In the genomic region with DNA sequence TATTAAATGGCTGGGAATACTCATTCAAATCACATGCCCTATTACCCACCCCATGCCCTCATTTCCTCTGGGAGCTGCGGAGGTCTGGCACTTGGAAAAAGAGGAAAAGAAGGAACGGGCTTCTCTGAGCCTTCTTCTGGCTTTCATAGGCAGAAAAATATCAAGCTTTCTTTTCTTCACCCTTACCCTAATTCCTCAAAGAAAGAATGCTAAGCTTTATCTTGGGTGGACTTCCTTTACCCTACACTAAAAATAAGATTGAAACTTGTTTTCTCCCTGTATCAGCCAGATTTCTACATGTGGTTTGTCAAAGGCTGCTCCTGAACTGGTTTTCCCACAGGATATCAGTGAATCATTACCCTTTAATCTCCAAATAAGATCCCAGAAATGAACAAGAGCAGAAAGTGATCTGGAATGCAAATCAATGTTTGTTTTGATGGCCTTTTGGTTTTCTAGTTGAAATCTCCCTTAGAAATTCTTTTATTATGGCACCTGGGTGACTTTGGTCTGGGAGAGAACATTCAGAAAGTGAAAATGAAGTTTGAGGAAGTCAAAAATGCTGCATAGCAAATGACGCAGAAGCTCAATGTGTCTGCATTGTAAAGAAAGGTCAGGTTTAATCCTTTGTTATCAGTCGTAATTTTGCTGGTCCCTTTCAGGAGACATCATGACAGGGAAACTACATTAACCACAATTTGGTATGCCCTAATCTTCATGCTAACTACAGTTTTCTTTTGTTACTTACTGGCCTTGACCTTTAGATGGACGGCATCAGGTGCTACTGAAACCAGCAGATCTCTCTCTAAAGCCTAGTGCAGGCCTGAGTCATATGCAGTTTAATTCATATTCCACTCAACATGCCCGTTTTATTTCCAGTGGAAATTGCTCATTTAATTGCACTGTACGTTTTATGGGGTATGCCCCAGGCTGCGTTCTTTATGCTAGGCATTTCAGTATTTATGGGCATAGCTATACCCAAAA, we compare ENCODE assay signal across 1 cellular context.
TF ChIP-seq lines count a peak whose summit lies in the region.

No MANE protein-coding gene starts in this region.

TF ChIP-seq in HepG2, 621 proteins besides CTCF, POLR2A, EP300 and RAD21 (continued from another document and continues in another):
- TF ChIP-seq, protein P1, sequence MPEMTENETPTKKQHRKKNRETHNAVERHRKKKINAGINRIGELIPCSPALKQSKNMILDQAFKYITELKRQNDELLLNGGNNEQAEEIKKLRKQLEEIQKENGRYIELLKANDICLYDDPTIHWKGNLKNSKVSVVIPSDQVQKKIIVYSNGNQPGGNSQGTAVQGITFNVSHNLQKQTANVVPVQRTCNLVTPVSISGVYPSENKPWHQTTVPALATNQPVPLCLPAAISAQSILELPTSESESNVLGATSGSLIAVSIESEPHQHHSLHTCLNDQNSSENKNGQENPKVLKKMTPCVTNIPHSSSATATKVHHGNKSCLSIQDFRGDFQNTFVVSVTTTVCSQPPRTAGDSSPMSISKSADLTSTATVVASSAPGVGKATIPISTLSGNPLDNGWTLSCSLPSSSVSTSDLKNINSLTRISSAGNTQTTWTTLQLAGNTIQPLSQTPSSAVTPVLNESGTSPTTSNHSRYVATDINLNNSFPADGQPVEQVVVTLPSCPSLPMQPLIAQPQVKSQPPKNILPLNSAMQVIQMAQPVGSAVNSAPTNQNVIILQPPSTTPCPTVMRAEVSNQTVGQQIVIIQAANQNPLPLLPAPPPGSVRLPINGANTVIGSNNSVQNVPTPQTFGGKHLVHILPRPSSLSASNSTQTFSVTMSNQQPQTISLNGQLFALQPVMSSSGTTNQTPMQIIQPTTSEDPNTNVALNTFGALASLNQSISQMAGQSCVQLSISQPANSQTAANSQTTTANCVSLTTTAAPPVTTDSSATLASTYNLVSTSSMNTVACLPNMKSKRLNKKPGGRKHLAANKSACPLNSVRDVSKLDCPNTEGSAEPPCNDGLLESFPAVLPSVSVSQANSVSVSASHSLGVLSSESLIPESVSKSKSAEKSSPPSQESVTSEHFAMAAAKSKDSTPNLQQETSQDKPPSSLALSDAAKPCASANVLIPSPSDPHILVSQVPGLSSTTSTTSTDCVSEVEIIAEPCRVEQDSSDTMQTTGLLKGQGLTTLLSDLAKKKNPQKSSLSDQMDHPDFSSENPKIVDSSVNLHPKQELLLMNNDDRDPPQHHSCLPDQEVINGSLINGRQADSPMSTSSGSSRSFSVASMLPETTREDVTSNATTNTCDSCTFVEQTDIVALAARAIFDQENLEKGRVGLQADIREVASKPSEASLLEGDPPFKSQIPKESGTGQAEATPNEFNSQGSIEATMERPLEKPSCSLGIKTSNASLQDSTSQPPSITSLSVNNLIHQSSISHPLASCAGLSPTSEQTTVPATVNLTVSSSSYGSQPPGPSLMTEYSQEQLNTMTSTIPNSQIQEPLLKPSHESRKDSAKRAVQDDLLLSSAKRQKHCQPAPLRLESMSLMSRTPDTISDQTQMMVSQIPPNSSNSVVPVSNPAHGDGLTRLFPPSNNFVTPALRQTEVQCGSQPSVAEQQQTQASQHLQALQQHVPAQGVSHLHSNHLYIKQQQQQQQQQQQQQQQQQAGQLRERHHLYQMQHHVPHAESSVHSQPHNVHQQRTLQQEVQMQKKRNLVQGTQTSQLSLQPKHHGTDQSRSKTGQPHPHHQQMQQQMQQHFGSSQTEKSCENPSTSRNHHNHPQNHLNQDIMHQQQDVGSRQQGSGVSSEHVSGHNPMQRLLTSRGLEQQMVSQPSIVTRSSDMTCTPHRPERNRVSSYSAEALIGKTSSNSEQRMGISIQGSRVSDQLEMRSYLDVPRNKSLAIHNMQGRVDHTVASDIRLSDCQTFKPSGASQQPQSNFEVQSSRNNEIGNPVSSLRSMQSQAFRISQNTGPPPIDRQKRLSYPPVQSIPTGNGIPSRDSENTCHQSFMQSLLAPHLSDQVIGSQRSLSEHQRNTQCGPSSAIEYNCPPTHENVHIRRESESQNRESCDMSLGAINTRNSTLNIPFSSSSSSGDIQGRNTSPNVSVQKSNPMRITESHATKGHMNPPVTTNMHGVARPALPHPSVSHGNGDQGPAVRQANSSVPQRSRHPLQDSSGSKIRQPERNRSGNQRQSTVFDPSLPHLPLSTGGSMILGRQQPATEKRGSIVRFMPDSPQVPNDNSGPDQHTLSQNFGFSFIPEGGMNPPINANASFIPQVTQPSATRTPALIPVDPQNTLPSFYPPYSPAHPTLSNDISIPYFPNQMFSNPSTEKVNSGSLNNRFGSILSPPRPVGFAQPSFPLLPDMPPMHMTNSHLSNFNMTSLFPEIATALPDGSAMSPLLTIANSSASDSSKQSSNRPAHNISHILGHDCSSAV (CRISPR knock-in tag; IDR thresholded peaks at IDR 0.05; ENCODE audit: borderline replicate concordance): no peak
- TF ChIP-seq, protein P2, sequence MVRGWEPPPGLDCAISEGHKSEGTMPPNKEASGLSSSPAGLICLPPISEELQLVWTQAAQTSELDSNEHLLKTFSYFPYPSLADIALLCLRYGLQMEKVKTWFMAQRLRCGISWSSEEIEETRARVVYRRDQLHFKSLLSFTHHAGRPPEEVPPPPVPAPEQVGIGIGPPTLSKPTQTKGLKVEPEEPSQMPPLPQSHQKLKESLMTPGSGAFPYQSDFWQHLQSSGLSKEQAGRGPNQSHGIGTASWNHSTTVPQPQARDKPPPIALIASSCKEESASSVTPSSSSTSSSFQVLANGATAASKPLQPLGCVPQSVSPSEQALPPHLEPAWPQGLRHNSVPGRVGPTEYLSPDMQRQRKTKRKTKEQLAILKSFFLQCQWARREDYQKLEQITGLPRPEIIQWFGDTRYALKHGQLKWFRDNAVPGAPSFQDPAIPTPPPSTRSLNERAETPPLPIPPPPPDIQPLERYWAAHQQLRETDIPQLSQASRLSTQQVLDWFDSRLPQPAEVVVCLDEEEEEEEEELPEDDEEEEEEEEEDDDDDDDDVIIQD (CRISPR knock-in tag; IDR thresholded peaks at IDR 0.05; ENCODE audit: low read depth): peak; percentile 32; the same call in 1 of the 2 replicates
- no peak for TF ChIP-seq XBP1 (CRISPR knock-in tag; IDR thresholded peaks at IDR 0.05)
- TF ChIP-seq, protein P3, sequence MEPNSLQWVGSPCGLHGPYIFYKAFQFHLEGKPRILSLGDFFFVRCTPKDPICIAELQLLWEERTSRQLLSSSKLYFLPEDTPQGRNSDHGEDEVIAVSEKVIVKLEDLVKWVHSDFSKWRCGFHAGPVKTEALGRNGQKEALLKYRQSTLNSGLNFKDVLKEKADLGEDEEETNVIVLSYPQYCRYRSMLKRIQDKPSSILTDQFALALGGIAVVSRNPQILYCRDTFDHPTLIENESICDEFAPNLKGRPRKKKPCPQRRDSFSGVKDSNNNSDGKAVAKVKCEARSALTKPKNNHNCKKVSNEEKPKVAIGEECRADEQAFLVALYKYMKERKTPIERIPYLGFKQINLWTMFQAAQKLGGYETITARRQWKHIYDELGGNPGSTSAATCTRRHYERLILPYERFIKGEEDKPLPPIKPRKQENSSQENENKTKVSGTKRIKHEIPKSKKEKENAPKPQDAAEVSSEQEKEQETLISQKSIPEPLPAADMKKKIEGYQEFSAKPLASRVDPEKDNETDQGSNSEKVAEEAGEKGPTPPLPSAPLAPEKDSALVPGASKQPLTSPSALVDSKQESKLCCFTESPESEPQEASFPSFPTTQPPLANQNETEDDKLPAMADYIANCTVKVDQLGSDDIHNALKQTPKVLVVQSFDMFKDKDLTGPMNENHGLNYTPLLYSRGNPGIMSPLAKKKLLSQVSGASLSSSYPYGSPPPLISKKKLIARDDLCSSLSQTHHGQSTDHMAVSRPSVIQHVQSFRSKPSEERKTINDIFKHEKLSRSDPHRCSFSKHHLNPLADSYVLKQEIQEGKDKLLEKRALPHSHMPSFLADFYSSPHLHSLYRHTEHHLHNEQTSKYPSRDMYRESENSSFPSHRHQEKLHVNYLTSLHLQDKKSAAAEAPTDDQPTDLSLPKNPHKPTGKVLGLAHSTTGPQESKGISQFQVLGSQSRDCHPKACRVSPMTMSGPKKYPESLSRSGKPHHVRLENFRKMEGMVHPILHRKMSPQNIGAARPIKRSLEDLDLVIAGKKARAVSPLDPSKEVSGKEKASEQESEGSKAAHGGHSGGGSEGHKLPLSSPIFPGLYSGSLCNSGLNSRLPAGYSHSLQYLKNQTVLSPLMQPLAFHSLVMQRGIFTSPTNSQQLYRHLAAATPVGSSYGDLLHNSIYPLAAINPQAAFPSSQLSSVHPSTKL (CRISPR knock-in tag; IDR thresholded peaks at IDR 0.05): peak; percentile 86
- TF ChIP-seq ZZZ3 (CRISPR knock-in tag; IDR thresholded peaks at IDR 0.05; ENCODE audit: borderline replicate concordance): no peak
- no peak for TF ChIP-seq MEF2D (CRISPR knock-in tag; IDR thresholded peaks at IDR 0.05)
- TF ChIP-seq, protein P4, sequence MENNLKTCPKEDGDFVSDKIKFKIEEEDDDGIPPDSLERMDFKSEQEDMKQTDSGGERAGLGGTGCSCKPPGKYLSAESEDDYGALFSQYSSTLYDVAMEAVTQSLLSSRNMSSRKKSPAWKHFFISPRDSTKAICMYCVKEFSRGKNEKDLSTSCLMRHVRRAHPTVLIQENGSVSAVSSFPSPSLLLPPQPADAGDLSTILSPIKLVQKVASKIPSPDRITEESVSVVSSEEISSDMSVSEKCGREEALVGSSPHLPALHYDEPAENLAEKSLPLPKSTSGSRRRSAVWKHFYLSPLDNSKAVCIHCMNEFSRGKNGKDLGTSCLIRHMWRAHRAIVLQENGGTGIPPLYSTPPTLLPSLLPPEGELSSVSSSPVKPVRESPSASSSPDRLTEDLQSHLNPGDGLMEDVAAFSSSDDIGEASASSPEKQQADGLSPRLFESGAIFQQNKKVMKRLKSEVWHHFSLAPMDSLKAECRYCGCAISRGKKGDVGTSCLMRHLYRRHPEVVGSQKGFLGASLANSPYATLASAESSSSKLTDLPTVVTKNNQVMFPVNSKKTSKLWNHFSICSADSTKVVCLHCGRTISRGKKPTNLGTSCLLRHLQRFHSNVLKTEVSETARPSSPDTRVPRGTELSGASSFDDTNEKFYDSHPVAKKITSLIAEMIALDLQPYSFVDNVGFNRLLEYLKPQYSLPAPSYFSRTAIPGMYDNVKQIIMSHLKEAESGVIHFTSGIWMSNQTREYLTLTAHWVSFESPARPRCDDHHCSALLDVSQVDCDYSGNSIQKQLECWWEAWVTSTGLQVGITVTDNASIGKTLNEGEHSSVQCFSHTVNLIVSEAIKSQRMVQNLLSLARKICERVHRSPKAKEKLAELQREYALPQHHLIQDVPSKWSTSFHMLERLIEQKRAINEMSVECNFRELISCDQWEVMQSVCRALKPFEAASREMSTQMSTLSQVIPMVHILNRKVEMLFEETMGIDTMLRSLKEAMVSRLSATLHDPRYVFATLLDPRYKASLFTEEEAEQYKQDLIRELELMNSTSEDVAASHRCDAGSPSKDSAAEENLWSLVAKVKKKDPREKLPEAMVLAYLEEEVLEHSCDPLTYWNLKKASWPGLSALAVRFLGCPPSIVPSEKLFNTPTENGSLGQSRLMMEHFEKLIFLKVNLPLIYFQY (CRISPR knock-in tag; IDR thresholded peaks at IDR 0.05; ENCODE audit: borderline replicate concordance): no peak
- TF ChIP-seq NFKBIZ (CRISPR knock-in tag; IDR thresholded peaks at IDR 0.05): no peak
- TF ChIP-seq ZNF766 (CRISPR knock-in tag; IDR thresholded peaks at IDR 0.05; ENCODE audit: borderline replicate concordance): no peak
- TF ChIP-seq, protein P5, sequence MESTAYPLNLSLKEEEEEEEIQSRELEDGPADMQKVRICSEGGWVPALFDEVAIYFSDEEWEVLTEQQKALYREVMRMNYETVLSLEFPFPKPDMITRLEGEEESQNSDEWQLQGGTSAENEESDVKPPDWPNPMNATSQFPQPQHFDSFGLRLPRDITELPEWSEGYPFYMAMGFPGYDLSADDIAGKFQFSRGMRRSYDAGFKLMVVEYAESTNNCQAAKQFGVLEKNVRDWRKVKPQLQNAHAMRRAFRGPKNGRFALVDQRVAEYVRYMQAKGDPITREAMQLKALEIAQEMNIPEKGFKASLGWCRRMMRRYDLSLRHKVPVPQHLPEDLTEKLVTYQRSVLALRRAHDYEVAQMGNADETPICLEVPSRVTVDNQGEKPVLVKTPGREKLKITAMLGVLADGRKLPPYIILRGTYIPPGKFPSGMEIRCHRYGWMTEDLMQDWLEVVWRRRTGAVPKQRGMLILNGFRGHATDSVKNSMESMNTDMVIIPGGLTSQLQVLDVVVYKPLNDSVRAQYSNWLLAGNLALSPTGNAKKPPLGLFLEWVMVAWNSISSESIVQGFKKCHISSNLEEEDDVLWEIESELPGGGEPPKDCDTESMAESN (CRISPR knock-in tag; conservative IDR thresholded peaks at IDR 0.05): no peak
- no peak for TF ChIP-seq ZNF563 (CRISPR knock-in tag; IDR thresholded peaks at IDR 0.05)
- no peak for TF ChIP-seq TOE1 (CRISPR knock-in tag; IDR thresholded peaks at IDR 0.05)
- peak; percentile 96 for TF ChIP-seq RARA (CRISPR knock-in tag; IDR thresholded peaks at IDR 0.05)
- no peak for TF ChIP-seq ZNF879 (CRISPR knock-in tag; IDR thresholded peaks at IDR 0.05)
- TF ChIP-seq KDM2A (CRISPR knock-in tag; IDR thresholded peaks at IDR 0.05; ENCODE audit: borderline replicate concordance, low read depth): no peak
- no peak for TF ChIP-seq DPF2 (CRISPR knock-in tag; IDR thresholded peaks at IDR 0.05; ENCODE audit: borderline replicate concordance, low read depth)
- TF ChIP-seq, protein P6, sequence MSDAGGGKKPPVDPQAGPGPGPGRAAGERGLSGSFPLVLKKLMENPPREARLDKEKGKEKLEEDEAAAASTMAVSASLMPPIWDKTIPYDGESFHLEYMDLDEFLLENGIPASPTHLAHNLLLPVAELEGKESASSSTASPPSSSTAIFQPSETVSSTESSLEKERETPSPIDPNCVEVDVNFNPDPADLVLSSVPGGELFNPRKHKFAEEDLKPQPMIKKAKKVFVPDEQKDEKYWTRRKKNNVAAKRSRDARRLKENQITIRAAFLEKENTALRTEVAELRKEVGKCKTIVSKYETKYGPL (CRISPR knock-in tag; IDR thresholded peaks at IDR 0.05): no peak
- peak; percentile 35; the same call in 1 of the 2 replicates for TF ChIP-seq IRF2 (CRISPR knock-in tag; IDR thresholded peaks at IDR 0.05)
- no peak for TF ChIP-seq ZBTB3 (CRISPR knock-in tag; IDR thresholded peaks at IDR 0.05; ENCODE audit: borderline replicate concordance, low read depth)
- TF ChIP-seq, protein P7, sequence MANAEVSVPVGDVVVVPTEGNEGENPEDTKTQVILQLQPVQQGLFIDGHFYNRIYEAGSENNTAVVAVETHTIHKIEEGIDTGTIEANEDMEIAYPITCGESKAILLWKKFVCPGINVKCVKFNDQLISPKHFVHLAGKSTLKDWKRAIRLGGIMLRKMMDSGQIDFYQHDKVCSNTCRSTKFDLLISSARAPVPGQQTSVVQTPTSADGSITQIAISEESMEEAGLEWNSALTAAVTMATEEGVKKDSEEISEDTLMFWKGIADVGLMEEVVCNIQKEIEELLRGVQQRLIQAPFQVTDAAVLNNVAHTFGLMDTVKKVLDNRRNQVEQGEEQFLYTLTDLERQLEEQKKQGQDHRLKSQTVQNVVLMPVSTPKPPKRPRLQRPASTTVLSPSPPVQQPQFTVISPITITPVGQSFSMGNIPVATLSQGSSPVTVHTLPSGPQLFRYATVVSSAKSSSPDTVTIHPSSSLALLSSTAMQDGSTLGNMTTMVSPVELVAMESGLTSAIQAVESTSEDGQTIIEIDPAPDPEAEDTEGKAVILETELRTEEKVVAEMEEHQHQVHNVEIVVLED (CRISPR knock-in tag; IDR thresholded peaks at IDR 0.05; ENCODE audit: borderline replicate concordance): no peak
- 0 out of 2 replicates have a peak, but pooled peaks have one; percentile 32 for TF ChIP-seq POLR2AphosphoS5 (IDR thresholded peaks at IDR 0.05; ENCODE audit: low read depth, low read length)
- no peak for TF ChIP-seq SALL2 (CRISPR knock-in tag; IDR thresholded peaks at IDR 0.05)
- no peak for TF ChIP-seq SMAD3 (CRISPR knock-in tag; IDR thresholded peaks at IDR 0.05)
